Comparison of ENCODE assay signal across 11 cellular contexts in the genomic region with DNA sequence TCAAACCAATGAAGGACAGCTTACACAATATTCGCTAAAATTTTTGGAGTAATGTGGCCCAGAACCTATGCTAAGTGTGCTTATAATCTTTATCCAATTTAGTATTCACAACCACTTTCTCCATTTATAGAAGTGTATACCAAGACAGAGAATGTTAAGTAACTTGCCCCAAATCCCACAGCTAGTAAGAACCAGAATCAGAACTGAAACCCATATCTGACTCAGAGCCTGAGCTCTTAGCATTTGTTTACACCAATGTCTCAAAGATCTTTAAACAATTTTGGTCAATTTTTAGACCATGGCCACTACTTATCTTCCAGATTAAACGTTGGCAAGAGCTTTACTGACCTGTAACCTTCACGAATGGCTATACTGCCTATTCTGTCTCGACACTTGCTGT. TPM values are rescaled to one million over a fixed set of nuclear protein-coding genes. Genes with fewer than 3 reads are reported as not detected.
A peak's percentile ranks its signal among the peaks of the same experiment; 100 is the strongest.
DNase-seq lines count a peak whose midpoint lies in the region; ATAC-seq lines count a peak whose summit lies in the region.
"Had no signal": no experiment of that assay in that cellular context is flagged by ENCODE, and none has a peak within 500 bp of the region (broad histone marks: within the 10 kb centered on the region; RNA-seq: fewer than 3 reads in every experiment).

No MANE protein-coding gene starts in this region.

- peaks cover 27% of the 10 kb centered on the region for H3K4me1 Mint-ChIP-seq in activated CD4-positive, alpha-beta memory T cell treated with anti-CD3 and anti-CD28 coated beads for 36 hours (ENCODE audit: low read depth)
- peaks cover 37% of the 10 kb centered on the region for H3K4me1 Mint-ChIP-seq in activated CD4-positive, alpha-beta memory T cell treated with anti-CD3 and anti-CD28 coated beads, Interleukin-2, amount 10 ng/mL, durations not matched to agents 7 days and 5 days
- peaks cover 31% of the 10 kb centered on the region for H3K4me1 Mint-ChIP-seq in stimulated activated effector memory CD8-positive, alpha-beta T cell treated with anti-CD3 and anti-CD28 coated beads, Interleukin-12 subunit alpha, Interleukin-12 subunit beta, amount 100 ng/mL, for 72 hours

- no peak overlapping the region for H3K4me3 Mint-ChIP-seq in activated CD4-positive, alpha-beta memory T cell treated with anti-CD3 and anti-CD28 coated beads for 36 hours
- H3K4me3 Mint-ChIP-seq in activated CD4-positive, alpha-beta memory T cell treated with anti-CD3 and anti-CD28 coated beads, Interleukin-2, amount 10 ng/mL, durations not matched to agents 7 days and 5 days: no peak overlapping the region
- H3K4me3 Mint-ChIP-seq in stimulated activated effector memory CD8-positive, alpha-beta T cell treated with anti-CD3 and anti-CD28 coated beads, Interleukin-12 subunit alpha, Interleukin-12 subunit beta, amount 100 ng/mL, for 72 hours: no peak overlapping the region

- H3K27ac Mint-ChIP-seq in activated CD4-positive, alpha-beta memory T cell treated with anti-CD3 and anti-CD28 coated beads for 36 hours: peak overlapping the region; percentile 28
- no peak overlapping the region for H3K27ac Mint-ChIP-seq in activated CD4-positive, alpha-beta memory T cell treated with anti-CD3 and anti-CD28 coated beads, Interleukin-2, amount 10 ng/mL, durations not matched to agents 7 days and 5 days
- no peak overlapping the region for H3K27ac Mint-ChIP-seq in stimulated activated effector memory CD8-positive, alpha-beta T cell treated with anti-CD3 and anti-CD28 coated beads, Interleukin-12 subunit alpha, Interleukin-12 subunit beta, amount 100 ng/mL, for 72 hours

- H3K9me3 Mint-ChIP-seq in activated CD4-positive, alpha-beta memory T cell treated with anti-CD3 and anti-CD28 coated beads for 36 hours: no peaks in the 10 kb centered on the region
- H3K9me3 Mint-ChIP-seq in activated CD4-positive, alpha-beta memory T cell treated with anti-CD3 and anti-CD28 coated beads, Interleukin-2, amount 10 ng/mL, durations not matched to agents 7 days and 5 days: no peaks in the 10 kb centered on the region
- no peaks in the 10 kb centered on the region for H3K9me3 Mint-ChIP-seq in stimulated activated effector memory CD8-positive, alpha-beta T cell treated with anti-CD3 and anti-CD28 coated beads, Interleukin-12 subunit alpha, Interleukin-12 subunit beta, amount 100 ng/mL, for 72 hours

- CTCF ChIA-PET in activated CD4-positive, alpha-beta memory T cell treated with anti-CD3 and anti-CD28 coated beads for 36 hours (lab: Charles Lee): interaction anchor here (0.8 to 2.0 kb wide), 2 partner anchors 178 to 181 kb away, joined by 3 to 13 read pairs; no protein-coding TSS in a partner anchor
- CTCF ChIA-PET in activated CD4-positive, alpha-beta memory T cell treated with anti-CD3 and anti-CD28 coated beads, Interleukin-2, amount 10 ng/mL, durations not matched to agents 7 days and 5 days (lab: Charles Lee): no interaction called here

- peak; percentile 50 for ATAC-seq in GM21737 (IDR thresholded peaks at IDR 0.05; ENCODE audit: unreplicated experiment)
- peak; percentile 63 for ATAC-seq in HG03442 (IDR thresholded peaks at IDR 0.05; ENCODE audit: unreplicated experiment)
- peak; percentile 94 for ATAC-seq in stimulated activated effector memory CD8-positive, alpha-beta T cell treated with anti-CD3 and anti-CD28 coated beads, Interleukin-12 subunit alpha, Interleukin-12 subunit beta, amount 100 ng/mL, for 72 hours

- peak; percentile 27 for DNase-seq in activated CD4-positive, alpha-beta memory T cell treated with anti-CD3 and anti-CD28 coated beads for 36 hours
- no peak for DNase-seq in activated CD4-positive, alpha-beta memory T cell treated with anti-CD3 and anti-CD28 coated beads, Interleukin-2, amount 10 ng/mL, durations not matched to agents 7 days and 5 days
- DNase-seq in stimulated activated effector memory CD8-positive, alpha-beta T cell treated with anti-CD3 and anti-CD28 coated beads, Interleukin-12 subunit alpha, Interleukin-12 subunit beta, amount 100 ng/mL, for 72 hours (ENCODE audit: low spot score in 2 of 2): no peak
- no peak for DNase-seq in OCI-M2 (lab: John Stamatoyannopoulos, UW; ENCODE audit: unreplicated experiment)
- DNase-seq in NCI-H69 (lab: John Stamatoyannopoulos, UW): no peak
- DNase-seq in SK-N-DZ (ENCODE audit: low spot score): no peak
- DNase-seq: foreskin melanocyte, Karpas-422, NCI-H226 had no signal

- POLR2A ChIA-PET in activated CD4-positive, alpha-beta memory T cell treated with anti-CD3 and anti-CD28 coated beads for 36 hours (lab: Charles Lee): interaction anchor here (0.9 to 1.3 kb wide), 4 partner anchors 168 to 182 kb away, joined by 3 to 5 read pairs (median 4); a partner anchor contains a TSS
- POLR2A ChIA-PET in activated CD4-positive, alpha-beta memory T cell treated with anti-CD3 and anti-CD28 coated beads, Interleukin-2, amount 10 ng/mL, durations not matched to agents 7 days and 5 days (lab: Charles Lee): interaction anchor here (1.0 kb wide), 1 partner anchor 168 kb away, joined by 3 read pairs; a partner anchor contains a TSS

- H3K27me3 Mint-ChIP-seq in activated CD4-positive, alpha-beta memory T cell treated with anti-CD3 and anti-CD28 coated beads for 36 hours: no peaks in the 10 kb centered on the region
- no peaks in the 10 kb centered on the region for H3K27me3 Mint-ChIP-seq in activated CD4-positive, alpha-beta memory T cell treated with anti-CD3 and anti-CD28 coated beads, Interleukin-2, amount 10 ng/mL, durations not matched to agents 7 days and 5 days

- peaks cover 25% of the 10 kb centered on the region for H3K36me3 Mint-ChIP-seq in activated CD4-positive, alpha-beta memory T cell treated with anti-CD3 and anti-CD28 coated beads for 36 hours
- peaks cover 32% of the 10 kb centered on the region for H3K36me3 Mint-ChIP-seq in activated CD4-positive, alpha-beta memory T cell treated with anti-CD3 and anti-CD28 coated beads, Interleukin-2, amount 10 ng/mL, durations not matched to agents 7 days and 5 days (ENCODE audit: low read depth)
- peaks cover 57% of the 10 kb centered on the region for H3K36me3 Mint-ChIP-seq in stimulated activated effector memory CD8-positive, alpha-beta T cell treated with anti-CD3 and anti-CD28 coated beads, Interleukin-12 subunit alpha, Interleukin-12 subunit beta, amount 100 ng/mL, for 72 hours

- intact Hi-C loops in activated CD4-positive, alpha-beta memory T cell treated with anti-CD3 and anti-CD28 coated beads for 36 hours (cut with micrococcal nuclease): loop anchor here (2.0 to 10.0 kb wide), 5 partner anchors 43 to 169 kb away; a partner anchor contains a TSS

RNA-seq across cellular contexts. Expression of a gene that starts 53.0 kb away (rescaled TPM):
- total RNA-seq in activated CD4-positive, alpha-beta memory T cell treated with anti-CD3 and anti-CD28 coated beads for 36 hours: under 1 TPM; 0.62 to 0.65 TPM
- total RNA-seq in activated CD4-positive, alpha-beta memory T cell treated with anti-CD3 and anti-CD28 coated beads, Interleukin-2, amount 10 ng/mL, durations not matched to agents 7 days and 5 days: 1 to 10 TPM; 1.4 to 1.6 TPM
- 0.13 TPM in 1 of 2 replicates, not detected in the other for polyA plus RNA-seq in SK-N-DZ (2014; cell fraction: cytosol; rRNA removed)
- 0.44 and 0.53 TPM in 2 replicates for polyA plus RNA-seq in SK-N-DZ (2014; cell fraction: nucleus; rRNA removed)
